7 cellular contexts compared by ENCODE assay signal in genomic region chr2:155043097-155043496, GRCh38.
"Had no signal": no experiment of that assay in that cellular context is flagged by ENCODE, and none has a peak within 500 bp of the region (broad histone marks: within the 10 kb centered on the region; RNA-seq: fewer than 3 reads in every experiment).

No MANE protein-coding gene starts in this region.

- H3K4me2 ChIP-seq: KMS-11 had no signal

- FAIRE-seq: HTR-8/SVneo had no signal

- H3K27ac ChIP-seq: HL-60, KMS-11 had no signal

- H3K9ac ChIP-seq: KMS-11 had no signal

- DNase-seq: IMR-90, Karpas-422, KBM-7, KG1 had no signal
